In the genomic region with DNA sequence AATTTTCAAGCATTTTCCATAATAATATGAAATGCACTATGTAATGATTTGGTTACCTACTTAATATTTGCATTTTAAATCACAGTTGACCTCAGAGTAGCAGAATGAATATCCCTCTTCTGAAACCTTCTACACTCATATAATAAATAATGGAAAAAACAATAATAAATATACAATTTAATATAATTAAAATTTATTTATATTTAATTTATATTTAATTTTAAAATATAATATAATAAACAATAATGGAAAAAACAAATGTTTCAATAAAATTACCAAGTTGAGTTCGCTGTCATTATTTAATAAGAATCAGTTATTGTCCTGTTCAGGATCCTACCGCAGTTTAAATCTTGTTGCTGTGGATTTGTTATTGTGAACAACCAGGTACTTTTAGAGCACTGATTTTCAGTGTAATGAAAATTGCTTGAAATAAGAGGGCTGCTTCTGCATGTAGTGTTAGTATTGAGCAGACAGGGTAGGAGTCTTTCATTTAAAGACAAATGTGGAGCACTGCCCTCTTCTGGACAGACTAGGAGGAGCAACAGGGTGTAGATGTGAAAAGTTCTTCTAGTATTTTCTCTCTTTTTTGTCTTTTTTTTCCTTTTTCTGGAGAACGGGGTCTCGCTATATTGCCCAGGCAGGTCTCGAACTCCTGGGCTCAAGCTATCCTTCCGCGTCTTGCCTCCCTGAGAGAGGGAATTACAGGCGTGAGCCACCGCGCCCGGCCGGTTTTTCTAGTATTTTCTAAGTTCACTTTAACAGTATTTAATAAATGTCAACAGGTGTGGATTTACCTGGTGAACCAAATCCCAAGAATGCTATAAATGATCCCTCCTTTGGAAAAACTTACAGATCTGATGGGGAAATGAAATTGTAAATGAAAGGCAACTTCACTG, we compare ENCODE assay signal across 1 cellular context.
TF ChIP-seq lines count a peak whose summit lies in the region.

No MANE protein-coding gene starts in this region.

TF ChIP-seq in neural cell, 6 proteins besides CTCF, POLR2A, EP300 and RAD21 (continued from another document):
- TF ChIP-seq, protein P1, sequence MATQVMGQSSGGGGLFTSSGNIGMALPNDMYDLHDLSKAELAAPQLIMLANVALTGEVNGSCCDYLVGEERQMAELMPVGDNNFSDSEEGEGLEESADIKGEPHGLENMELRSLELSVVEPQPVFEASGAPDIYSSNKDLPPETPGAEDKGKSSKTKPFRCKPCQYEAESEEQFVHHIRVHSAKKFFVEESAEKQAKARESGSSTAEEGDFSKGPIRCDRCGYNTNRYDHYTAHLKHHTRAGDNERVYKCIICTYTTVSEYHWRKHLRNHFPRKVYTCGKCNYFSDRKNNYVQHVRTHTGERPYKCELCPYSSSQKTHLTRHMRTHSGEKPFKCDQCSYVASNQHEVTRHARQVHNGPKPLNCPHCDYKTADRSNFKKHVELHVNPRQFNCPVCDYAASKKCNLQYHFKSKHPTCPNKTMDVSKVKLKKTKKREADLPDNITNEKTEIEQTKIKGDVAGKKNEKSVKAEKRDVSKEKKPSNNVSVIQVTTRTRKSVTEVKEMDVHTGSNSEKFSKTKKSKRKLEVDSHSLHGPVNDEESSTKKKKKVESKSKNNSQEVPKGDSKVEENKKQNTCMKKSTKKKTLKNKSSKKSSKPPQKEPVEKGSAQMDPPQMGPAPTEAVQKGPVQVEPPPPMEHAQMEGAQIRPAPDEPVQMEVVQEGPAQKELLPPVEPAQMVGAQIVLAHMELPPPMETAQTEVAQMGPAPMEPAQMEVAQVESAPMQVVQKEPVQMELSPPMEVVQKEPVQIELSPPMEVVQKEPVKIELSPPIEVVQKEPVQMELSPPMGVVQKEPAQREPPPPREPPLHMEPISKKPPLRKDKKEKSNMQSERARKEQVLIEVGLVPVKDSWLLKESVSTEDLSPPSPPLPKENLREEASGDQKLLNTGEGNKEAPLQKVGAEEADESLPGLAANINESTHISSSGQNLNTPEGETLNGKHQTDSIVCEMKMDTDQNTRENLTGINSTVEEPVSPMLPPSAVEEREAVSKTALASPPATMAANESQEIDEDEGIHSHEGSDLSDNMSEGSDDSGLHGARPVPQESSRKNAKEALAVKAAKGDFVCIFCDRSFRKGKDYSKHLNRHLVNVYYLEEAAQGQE (IDR thresholded peaks at IDR 0.05; ENCODE audit: borderline replicate concordance) = no peak
